Comparison of ENCODE assay signal across 1 cellular context in the genomic region with DNA sequence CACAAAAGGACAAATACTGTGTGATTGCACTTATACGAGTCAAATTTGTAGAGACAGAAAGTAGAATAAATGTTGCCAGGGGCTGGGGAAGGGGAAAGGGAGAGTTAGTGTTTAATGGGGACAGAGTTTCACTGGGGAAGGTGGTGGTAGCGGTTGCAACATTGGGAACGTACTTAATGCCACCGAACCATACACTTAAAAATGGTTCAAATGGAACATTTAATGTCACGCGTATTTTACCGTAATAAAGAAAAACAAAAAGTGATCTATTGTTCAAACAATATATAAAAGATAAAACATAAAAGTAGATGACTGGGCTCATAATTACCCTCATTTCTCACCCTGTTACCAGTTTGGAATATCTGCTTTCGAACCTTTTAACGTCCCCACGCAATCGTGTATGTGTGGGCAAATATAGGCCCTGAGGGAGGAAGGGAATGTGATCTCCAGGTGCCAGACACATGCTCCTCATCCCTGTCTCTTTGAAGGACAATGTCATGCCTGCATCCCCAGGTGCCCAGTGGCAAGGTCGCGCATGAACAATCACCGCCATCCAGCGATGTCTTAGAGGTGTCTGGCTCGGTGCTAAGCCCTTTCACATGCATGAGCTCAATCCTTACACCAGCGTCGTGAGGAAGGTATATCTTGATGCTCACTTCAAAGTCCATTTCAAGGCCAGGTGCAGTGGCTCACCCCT.
TF ChIP-seq lines count a peak whose summit lies in the region.

No MANE protein-coding gene starts in this region.

TF ChIP-seq in HepG2, 621 proteins besides CTCF, POLR2A, EP300 and RAD21:
- TF ChIP-seq, protein P1, sequence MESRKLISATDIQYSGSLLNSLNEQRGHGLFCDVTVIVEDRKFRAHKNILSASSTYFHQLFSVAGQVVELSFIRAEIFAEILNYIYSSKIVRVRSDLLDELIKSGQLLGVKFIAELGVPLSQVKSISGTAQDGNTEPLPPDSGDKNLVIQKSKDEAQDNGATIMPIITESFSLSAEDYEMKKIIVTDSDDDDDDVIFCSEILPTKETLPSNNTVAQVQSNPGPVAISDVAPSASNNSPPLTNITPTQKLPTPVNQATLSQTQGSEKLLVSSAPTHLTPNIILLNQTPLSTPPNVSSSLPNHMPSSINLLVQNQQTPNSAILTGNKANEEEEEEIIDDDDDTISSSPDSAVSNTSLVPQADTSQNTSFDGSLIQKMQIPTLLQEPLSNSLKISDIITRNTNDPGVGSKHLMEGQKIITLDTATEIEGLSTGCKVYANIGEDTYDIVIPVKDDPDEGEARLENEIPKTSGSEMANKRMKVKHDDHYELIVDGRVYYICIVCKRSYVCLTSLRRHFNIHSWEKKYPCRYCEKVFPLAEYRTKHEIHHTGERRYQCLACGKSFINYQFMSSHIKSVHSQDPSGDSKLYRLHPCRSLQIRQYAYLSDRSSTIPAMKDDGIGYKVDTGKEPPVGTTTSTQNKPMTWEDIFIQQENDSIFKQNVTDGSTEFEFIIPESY (CRISPR knock-in tag; IDR thresholded peaks at IDR 0.05): peak; percentile 77
- TF ChIP-seq ZNF780A (CRISPR knock-in tag; IDR thresholded peaks at IDR 0.05) (no peak), TBX2 (CRISPR knock-in tag; IDR thresholded peaks at IDR 0.05; ENCODE audit: borderline replicate concordance) (no peak), ZNF569 (CRISPR knock-in tag; IDR thresholded peaks at IDR 0.05; ENCODE audit: borderline replicate concordance) (no peak), ZC3H13 (CRISPR knock-in tag; IDR thresholded peaks at IDR 0.05) (no peak), MXD4 (CRISPR knock-in tag; IDR thresholded peaks at IDR 0.05) (no peak), KLF15 (CRISPR knock-in tag; IDR thresholded peaks at IDR 0.05; ENCODE audit: borderline replicate concordance) (no peak), SRY (CRISPR knock-in tag; IDR thresholded peaks at IDR 0.05) (no peak), ZNF841 (CRISPR knock-in tag; IDR thresholded peaks at IDR 0.05; ENCODE audit: borderline replicate concordance) (no peak), ZNF382 (CRISPR knock-in tag; IDR thresholded peaks at IDR 0.05; ENCODE audit: borderline replicate concordance) (no peak), MAFF (IDR thresholded peaks at IDR 0.05; ENCODE audit: low read depth, low read length) (no peak), MTF2 (CRISPR knock-in tag; IDR thresholded peaks at IDR 0.05; ENCODE audit: borderline replicate concordance) (no peak), ZNF3 (CRISPR knock-in tag; IDR thresholded peaks at IDR 0.05) (no peak), ZNF367 (CRISPR knock-in tag; IDR thresholded peaks at IDR 0.05; ENCODE audit: borderline replicate concordance) (no peak), PRPF4 (IDR thresholded peaks at IDR 0.05; ENCODE audit: low read depth, low read length, poor library complexity, severe bottlenecking) (peak; percentile 81), ZBTB38 (CRISPR knock-in tag; IDR thresholded peaks at IDR 0.05) (peak; percentile 89), ZNF414 (CRISPR knock-in tag; IDR thresholded peaks at IDR 0.05) (no peak)
- TF ChIP-seq, protein P2, sequence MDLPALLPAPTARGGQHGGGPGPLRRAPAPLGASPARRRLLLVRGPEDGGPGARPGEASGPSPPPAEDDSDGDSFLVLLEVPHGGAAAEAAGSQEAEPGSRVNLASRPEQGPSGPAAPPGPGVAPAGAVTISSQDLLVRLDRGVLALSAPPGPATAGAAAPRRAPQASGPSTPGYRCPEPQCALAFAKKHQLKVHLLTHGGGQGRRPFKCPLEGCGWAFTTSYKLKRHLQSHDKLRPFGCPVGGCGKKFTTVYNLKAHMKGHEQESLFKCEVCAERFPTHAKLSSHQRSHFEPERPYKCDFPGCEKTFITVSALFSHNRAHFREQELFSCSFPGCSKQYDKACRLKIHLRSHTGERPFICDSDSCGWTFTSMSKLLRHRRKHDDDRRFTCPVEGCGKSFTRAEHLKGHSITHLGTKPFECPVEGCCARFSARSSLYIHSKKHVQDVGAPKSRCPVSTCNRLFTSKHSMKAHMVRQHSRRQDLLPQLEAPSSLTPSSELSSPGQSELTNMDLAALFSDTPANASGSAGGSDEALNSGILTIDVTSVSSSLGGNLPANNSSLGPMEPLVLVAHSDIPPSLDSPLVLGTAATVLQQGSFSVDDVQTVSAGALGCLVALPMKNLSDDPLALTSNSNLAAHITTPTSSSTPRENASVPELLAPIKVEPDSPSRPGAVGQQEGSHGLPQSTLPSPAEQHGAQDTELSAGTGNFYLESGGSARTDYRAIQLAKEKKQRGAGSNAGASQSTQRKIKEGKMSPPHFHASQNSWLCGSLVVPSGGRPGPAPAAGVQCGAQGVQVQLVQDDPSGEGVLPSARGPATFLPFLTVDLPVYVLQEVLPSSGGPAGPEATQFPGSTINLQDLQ (CRISPR knock-in tag; IDR thresholded peaks at IDR 0.05): no peak
